Comparison of ENCODE assay signal across 19 cellular contexts in genomic region chr16:11618107-11618717, GRCh38. TPM values are rescaled to one million over a fixed set of nuclear protein-coding genes. Genes with fewer than 3 reads are reported as not detected.
DNase-seq lines count a peak whose midpoint lies in the region; ATAC-seq and TF ChIP-seq lines count a peak whose summit lies in the region.
"Had no signal": no experiment of that assay in that cellular context is flagged by ENCODE, and none has a peak within 500 bp of the region (broad histone marks: within the 10 kb centered on the region; RNA-seq: fewer than 3 reads in every experiment).

No MANE protein-coding gene starts in this region.

- dilution Hi-C loops in mammary epithelial cell (cut with HindIII; ENCODE audit: low sequenced_read_pairs): no loop called here

- intact Hi-C loops in mammary epithelial cell (cut with micrococcal nuclease) (no loop called here), esophagus squamous epithelium (cut with DNase I) (no loop called here), posterior vena cava (cut with DNase I) (no loop called here)

- no peak overlapping the region for H3K4me2 ChIP-seq in mammary epithelial cell (ENCODE audit: insufficient read depth, low read depth, low read length)

- H3K79me2 ChIP-seq in mammary epithelial cell (ENCODE audit: insufficient read depth, low read length): no peaks in the 10 kb centered on the region

- WGBS in mammary epithelial cell (ENCODE audit: low coverage, missing lambda C conversion rate): 95% methylated on average over 14 of the region's 16 CpGs
- 86% methylated on average over 16 of the region's 16 CpGs for WGBS in HUES64
- 75 to 86% methylated on average over 5 to 16 of the region's 16 CpGs for WGBS in esophagus squamous epithelium, 2 donors

- no TSS peak for BruUV-seq in mammary epithelial cell (replicated peaks; lab: Mats Ljungman, UMichigan)

- no peaks in the 10 kb centered on the region for H4K20me1 ChIP-seq in mammary epithelial cell (ENCODE audit: insufficient read depth, low read length)

- TF ChIP-seq CTCF in mammary epithelial cell (conservative IDR thresholded peaks at IDR 0.05 in 1 of 2, IDR thresholded peaks at IDR 0.05 in 1 of 2; ENCODE audit: extremely low read depth in 1 of 2, insufficient read depth in 1 of 2, low read depth in 1 of 2, low read length in 2 of 2): no peak
- TF ChIP-seq CTCF in esophagus squamous epithelium (IDR thresholded peaks at IDR 0.05): no peak
- no peak for TF ChIP-seq CTCF in brain microvascular endothelial cell (IDR thresholded peaks at IDR 0.05; ENCODE audit: low read depth, low read length, missing control alignments)

- no peak for TF ChIP-seq POLR2A in esophagus squamous epithelium (IDR thresholded peaks at IDR 0.05)

- peak overlapping the region; percentile 63 for H3K27ac Mint-ChIP-seq in stimulated activated naive B cell treated with anti-CD40 and anti-IgM and Interleukin-4, amounts not matched to agents 10 μg/mL and 1 μg/mL and 100 μg/mL, for 72 hours

- peaks cover 16% of the 10 kb centered on the region for H3K4me1 ChIP-seq in mammary epithelial cell (ENCODE audit: insufficient read depth, low read length)
- peaks cover 21% of the 10 kb centered on the region for H3K4me1 ChIP-seq in HUES64 (ENCODE audit: insufficient read depth, low read length)
- peaks cover 14 to 51% (median 35%) of the 10 kb centered on the region in 3 donors for H3K4me1 ChIP-seq in esophagus squamous epithelium

- no peak for ATAC-seq in stimulated activated naive B cell treated with anti-CD40 and anti-IgM and Interleukin-4, amounts not matched to agents 10 μg/mL and 1 μg/mL and 100 μg/mL, for 72 hours (replicated peaks)

- H3K27me3 Mint-ChIP-seq in stimulated activated naive B cell treated with anti-CD40 and anti-IgM and Interleukin-4, amounts not matched to agents 10 μg/mL and 1 μg/mL and 100 μg/mL, for 72 hours: no peaks in the 10 kb centered on the region

- H3K36me3 ChIP-seq in mammary epithelial cell (ENCODE audit: insufficient read depth, low read length) (no peaks in the 10 kb centered on the region), HUES64 (ENCODE audit: insufficient read depth, low read length) (no peaks in the 10 kb centered on the region), esophagus squamous epithelium (no peaks in the 10 kb centered on the region), brain microvascular endothelial cell (replicated peaks) (no peaks in the 10 kb centered on the region)
- H3K36me3 ChIP-seq: sigmoid colon had no signal

- peaks cover 4% of the 10 kb centered on the region in 2 donors for H3K9me3 Mint-ChIP-seq in stimulated activated naive B cell treated with anti-CD40 and anti-IgM and Interleukin-4, amounts not matched to agents 10 μg/mL and 1 μg/mL and 100 μg/mL, for 72 hours

- H3K4me1 Mint-ChIP-seq in stimulated activated naive B cell treated with anti-CD40 and anti-IgM and Interleukin-4, amounts not matched to agents 10 μg/mL and 1 μg/mL and 100 μg/mL, for 72 hours: peaks cover 34 to 64% of the 10 kb centered on the region in 2 donors

- CTCF ChIA-PET in mammary epithelial cell (lab: Charles Lee; ENCODE audit: low non-redundant PET): no interaction called here

- in situ Hi-C loops in T47D (cut with HindIII; ENCODE audit: low pct_unique_long_range_greater_than_20kb, low sequenced_read_pairs) (no loop called here), mammary epithelial cell (cut with MboI; ENCODE audit: low sequenced_read_pairs in 2 of 2) (no loop called here), brain microvascular endothelial cell (cut with HindIII; ENCODE audit: low pct_ligation_motif_present, low sequenced_read_pairs) (no loop called here)

- H3K4me3 ChIP-seq in mammary epithelial cell (replicated peaks in 1 of 3; ENCODE audit: insufficient read depth in 1 of 3, low read depth in 2 of 3, low read length in 3 of 3): no peak overlapping the region
- no peak overlapping the region for H3K4me3 ChIP-seq in HUES64 (ENCODE audit: low read length)
- no peak overlapping the region for H3K4me3 ChIP-seq in esophagus squamous epithelium
- H3K4me3 ChIP-seq in brain microvascular endothelial cell (ENCODE audit: low read depth, low read length): no peak overlapping the region
- H3K4me3 ChIP-seq: sigmoid colon, testis had no signal

- H3K9ac ChIP-seq in mammary epithelial cell (ENCODE audit: insufficient read depth, low read length) (no peak overlapping the region), HUES64 (ENCODE audit: low read depth, low read length) (no peak overlapping the region)

- no peak overlapping the region for H3K4me3 Mint-ChIP-seq in stimulated activated naive B cell treated with anti-CD40 and anti-IgM and Interleukin-4, amounts not matched to agents 10 μg/mL and 1 μg/mL and 100 μg/mL, for 72 hours

- H3K27me3 ChIP-seq in mammary epithelial cell (ENCODE audit: insufficient read depth, low read length): no peaks in the 10 kb centered on the region
- H3K27me3 ChIP-seq in HUES64 (ENCODE audit: insufficient read depth, low read length): no peaks in the 10 kb centered on the region
- H3K27me3 ChIP-seq in esophagus squamous epithelium: no peaks in the 10 kb centered on the region
- H3K27me3 ChIP-seq in brain microvascular endothelial cell (replicated peaks): no peaks in the 10 kb centered on the region
- H3K27me3 ChIP-seq: sigmoid colon, testis had no signal

- DNase-seq in T47D (ENCODE audit: low read depth in 1 of 2, low spot score in 1 of 2): peak; percentile 59 to 86
- no peak for DNase-seq in mammary epithelial cell
- DNase-seq in esophagus squamous epithelium (lab: John Stamatoyannopoulos, UW): no peak
- no peak for DNase-seq in stimulated activated naive B cell treated with anti-CD40 and anti-IgM and Interleukin-4, amounts not matched to agents 10 μg/mL and 1 μg/mL and 100 μg/mL, for 72 hours
- DNase-seq in brain microvascular endothelial cell: no peak
- DNase-seq in posterior vena cava (ENCODE audit: low spot score): no peak
- no peak for DNase-seq in stimulated activated CD4-positive, alpha-beta T cell treated with anti-CD3 and anti-CD28 coated beads, Interleukin-2, amount 100 ng/mL, for 48 hours
- DNase-seq: activated CD8-positive, alpha-beta memory T cell treated with anti-CD3 and anti-CD28 coated beads for 24 hours; activated effector memory CD4-positive, alpha-beta T cell treated with anti-CD3 and anti-CD28 coated beads, Interleukin-2, amount 50 U/mL, for 16 hours; cortex of kidney; DMS153; erythroblast; MV-4-11; NCI-H2081; NCI-H526 treated with DMSO at 0.1 percent for 48 hours; sigmoid colon; stimulated activated CD4-positive, alpha-beta T cell treated with anti-CD3 and anti-CD28 coated beads, Interleukin-1b, Interleukin-23, amount 100 ng/mL, for 48 hours; testis had no signal

- H3K9me3 ChIP-seq in mammary epithelial cell (replicated peaks; ENCODE audit: insufficient read depth, low read length): no peaks in the 10 kb centered on the region
- no peaks in the 10 kb centered on the region for H3K9me3 ChIP-seq in HUES64 (ENCODE audit: insufficient read depth, low read depth, low read length)
- no peaks in the 10 kb centered on the region for H3K9me3 ChIP-seq in esophagus squamous epithelium
- H3K9me3 ChIP-seq: sigmoid colon, testis had no signal

- H3K27ac ChIP-seq in mammary epithelial cell (ENCODE audit: insufficient read depth, low read depth, low read length) (no peak overlapping the region), HUES64 (ENCODE audit: low read depth, low read length) (0 out of 2 replicates have a peak overlapping the region, but pooled peaks have one; percentile 25), esophagus squamous epithelium (peak overlapping the region in 3 of 4 donors; percentile 21 to 41 (median 22)), brain microvascular endothelial cell (no peak overlapping the region)
- H3K27ac ChIP-seq: sigmoid colon, testis had no signal

- H3K36me3 Mint-ChIP-seq in stimulated activated naive B cell treated with anti-CD40 and anti-IgM and Interleukin-4, amounts not matched to agents 10 μg/mL and 1 μg/mL and 100 μg/mL, for 72 hours: peaks cover 4 to 6% of the 10 kb centered on the region in 2 donors

- no peak overlapping the region for H2AFZ ChIP-seq in mammary epithelial cell (ENCODE audit: low read depth, low read length)

RNA-seq across cellular contexts. Expression of gene LITAF, which starts 31.5 kb away (rescaled TPM):
- total RNA-seq in mammary epithelial cell: 100 to 1,000 TPM; 128 to 197 TPM
- 180 TPM for polyA plus RNA-seq in mammary epithelial cell
- polyA minus RNA-seq in mammary epithelial cell: 276 TPM
- 147 TPM for polyA plus RNA-seq in HUES64 (2013, experiment 1 of 2)
- polyA plus RNA-seq in HUES64 (2013, experiment 2 of 2): 152 TPM
- total RNA-seq in esophagus squamous epithelium: 10 to 100 TPM; 13.7 to 44.4 (median 34.4) TPM
- 10 to 100 TPM; 70.0 to 76.4 TPM for total RNA-seq in posterior vena cava

RNA-seq across cellular contexts. Expression of gene SNN, which starts 50.0 kb away (rescaled TPM):
- total RNA-seq in mammary epithelial cell (10 to 100 TPM; 14.2 to 32.7 TPM), esophagus squamous epithelium (10 to 100 TPM; 13.7 to 22.9 (median 17.0) TPM), posterior vena cava (10 to 100 TPM; 17.9 to 19.7 TPM)
- polyA plus RNA-seq in mammary epithelial cell: 14.2 TPM
- 13.4 TPM for polyA minus RNA-seq in mammary epithelial cell
- polyA plus RNA-seq in HUES64 (2013, experiment 1 of 2): 48.0 TPM
- polyA plus RNA-seq in HUES64 (2013, experiment 2 of 2): 58.7 TPM

Comparison
In these comparisons a context has a peak if more than half of its experiments do, and no peak if none do; other contexts are left out.
1. DNase-seq: peak in T47D (2 of 2); none in mammary epithelial cell (single experiment), esophagus squamous epithelium (single experiment), stimulated activated naive B cell treated with anti-CD40 and anti-IgM and Interleukin-4, amounts not matched to agents 10 μg/mL and 1 μg/mL and 100 μg/mL, for 72 hours (single experiment), brain microvascular endothelial cell (single experiment), posterior vena cava (single experiment) and stimulated activated CD4-positive, alpha-beta T cell treated with anti-CD3 and anti-CD28 coated beads, Interleukin-2, amount 100 ng/mL, for 48 hours (0 of 2).
2. H3K27ac ChIP-seq: peak in HUES64 (single experiment) and esophagus squamous epithelium (3 of 4); none in mammary epithelial cell (single experiment) and brain microvascular endothelial cell (single experiment).